ENCODE assay signal across 25 cellular contexts in the genomic region with DNA sequence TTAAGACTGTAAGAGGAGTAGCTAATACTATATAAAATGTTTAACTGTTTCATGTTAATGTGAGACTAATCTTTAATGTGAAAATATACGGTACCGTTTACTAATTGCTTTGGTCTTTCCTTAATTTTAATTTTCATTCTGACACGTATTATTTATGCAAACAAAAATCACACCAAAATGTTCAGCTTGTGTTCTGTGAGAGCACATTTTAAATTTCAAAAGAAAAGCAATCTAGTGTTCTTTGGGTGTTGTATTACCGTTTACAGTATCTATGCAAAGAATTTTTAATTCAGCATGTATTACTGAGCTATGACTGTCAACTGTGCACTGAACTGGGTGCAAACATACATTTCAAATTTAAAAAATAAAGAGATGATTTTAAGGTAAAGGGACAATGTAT. TPM values are rescaled to one million over a fixed set of nuclear protein-coding genes. Genes with fewer than 3 reads are reported as not detected.
"Had no signal": no experiment of that assay in that cellular context is flagged by ENCODE, and none has a peak within 500 bp of the region (broad histone marks: within the 10 kb centered on the region; RNA-seq: fewer than 3 reads in every experiment).

No MANE protein-coding gene starts in this region.

- H3K27ac Mint-ChIP-seq: activated naive CD8-positive, alpha-beta T cell treated with anti-CD3 and anti-CD28 coated beads for 36 hours; dendritic cell treated with granulocyte-macrophage colony-stimulating factor and Interleukin-4, amounts not matched to agents 40 ng/mL and 50 ng/mL, for 4 days; natural killer cell treated with Interleukin-12 subunit alpha and Interleukin-12 subunit beta and Interleukin-15 and Interleukin-18, amount 100 ng/mL, for 72 hours had no signal

- ATAC-seq: natural killer cell treated with Interleukin-12 subunit alpha and Interleukin-12 subunit beta and Interleukin-15 and Interleukin-18, amount 100 ng/mL, for 72 hours; T-cell had no signal

- H3K4me3 Mint-ChIP-seq: dendritic cell treated with granulocyte-macrophage colony-stimulating factor and Interleukin-4, amounts not matched to agents 40 ng/mL and 50 ng/mL, for 4 days had no signal

- H3K27ac ChIP-seq: cardiac muscle cell, esophagus muscularis mucosa, tibial nerve, uterus had no signal

- DNase-seq: activated CD4-positive, alpha-beta T cell treated with anti-CD3 and anti-CD28 coated beads for 1 hour; activated naive CD8-positive, alpha-beta T cell treated with anti-CD3 and anti-CD28 coated beads for 36 hours; activated T-cell treated with anti-CD3 and anti-CD28 coated beads for 4 hours; amniotic stem cell; effector CD8-positive, alpha-beta T cell; left cardiac atrium; occipital lobe; retina; stimulated activated CD4-positive, alpha-beta T cell treated with anti-CD3 and anti-CD28 coated beads, Interleukin-12 subunit alpha, Interleukin-12 subunit beta, amount 100 ng/mL, for 4 hours; stimulated activated CD4-positive, alpha-beta T cell treated with anti-CD3 and anti-CD28 coated beads, Interleukin-1b, Interleukin-23, amount 100 ng/mL, for 48 hours; stimulated activated CD8-positive, alpha-beta memory T cell treated with anti-CD3 and anti-CD28 coated beads, Interleukin-4, amount 100 ng/mL, for 48 hours; stimulated activated naive CD4-positive, alpha-beta T cell treated with Interleukin-2 at 50 U/mL for 16 hours; T-cell; T1000; uterus had no signal

- H3K9me3 ChIP-seq: esophagus muscularis mucosa, tibial nerve, uterus had no signal

- H3K36me3 Mint-ChIP-seq: activated naive CD8-positive, alpha-beta T cell treated with anti-CD3 and anti-CD28 coated beads for 36 hours; natural killer cell treated with Interleukin-12 subunit alpha and Interleukin-12 subunit beta and Interleukin-15 and Interleukin-18, amount 100 ng/mL, for 72 hours; T-cell had no signal

- H3K36me3 ChIP-seq: cardiac muscle cell, esophagus muscularis mucosa, tibial nerve, uterus had no signal

- H3K9me3 Mint-ChIP-seq: activated naive CD8-positive, alpha-beta T cell treated with anti-CD3 and anti-CD28 coated beads for 36 hours; dendritic cell treated with granulocyte-macrophage colony-stimulating factor and Interleukin-4, amounts not matched to agents 40 ng/mL and 50 ng/mL, for 4 days; natural killer cell treated with Interleukin-12 subunit alpha and Interleukin-12 subunit beta and Interleukin-15 and Interleukin-18, amount 100 ng/mL, for 72 hours; T-cell had no signal

RNA-seq across cellular contexts. Expression of a gene that starts 2.2 kb away (rescaled TPM):
- total RNA-seq: activated naive CD8-positive, alpha-beta T cell treated with anti-CD3 and anti-CD28 coated beads for 36 hours; cardiac muscle cell; chondrocyte; endothelial cell of umbilical vein; left cardiac atrium; mesenteric fat pad; natural killer cell treated with Interleukin-12 subunit alpha and Interleukin-12 subunit beta and Interleukin-15 and Interleukin-18, amount 100 ng/mL, for 72 hours; posterior vena cava; subcutaneous adipose tissue had no signal
- polyA plus RNA-seq: cardiac muscle cell, endothelial cell of umbilical vein had no signal
